In the genomic region with DNA sequence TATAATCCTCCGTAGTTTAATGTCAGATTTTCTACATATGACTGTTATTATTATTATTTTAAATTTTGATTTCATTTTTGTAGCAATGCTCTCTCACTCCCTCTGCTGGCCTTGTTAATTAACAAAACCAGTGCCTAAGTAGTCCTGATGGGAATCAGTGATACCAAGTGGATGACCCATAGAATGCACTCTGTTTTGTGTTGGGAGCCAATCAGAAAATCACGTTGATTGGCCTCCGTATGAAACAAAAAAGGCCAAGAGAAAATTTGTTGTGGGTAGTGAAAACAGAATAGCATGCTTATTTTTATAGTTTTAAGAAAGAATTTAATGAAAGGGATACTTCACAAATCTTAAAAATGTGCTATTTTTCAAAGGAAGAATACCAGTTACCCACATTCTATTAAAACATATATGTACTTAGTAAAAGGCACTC, we compare ENCODE assay signal across 9 cellular contexts. TPM values are rescaled to one million over a fixed set of nuclear protein-coding genes. Genes with fewer than 3 reads are reported as not detected.
DNase-seq lines count a peak whose midpoint lies in the region; ATAC-seq, FAIRE-seq and TF ChIP-seq lines count a peak whose summit lies in the region.
"Had no signal": no experiment of that assay in that cellular context is flagged by ENCODE, and none has a peak within 500 bp of the region (broad histone marks: within the 10 kb centered on the region; RNA-seq: fewer than 3 reads in every experiment).

No MANE protein-coding gene starts in this region.

- H4K20me1 ChIP-seq in GM12878 (ENCODE audit: control insufficient read depth, insufficient read depth), result no peaks in the 10 kb centered on the region
- H4K20me1 ChIP-seq: BLaER1 had no signal

- no peak overlapping the region for H3K27ac ChIP-seq in GM12878 (ENCODE audit: control insufficient read depth, insufficient read depth)
- H3K27ac ChIP-seq: BLaER1 had no signal

- peak; percentile 34 for TF ChIP-seq RAD21 in GM12878 (IDR thresholded peaks at IDR 0.05; ENCODE audit: insufficient read depth, low read depth, low read length)

- H3K4me3 ChIP-seq in GM12878, result no peak overlapping the region
- H3K4me3 ChIP-seq: BLaER1 had no signal

- POLR2A ChIA-PET in GM12878 (lab: Charles Lee), result no interaction called here

- H3K4me1 ChIP-seq in GM12878 (ENCODE audit: control insufficient read depth, insufficient read depth, low read length), result peaks cover 4% of the 10 kb centered on the region; the same call in 1 of the 2 replicates

- ATAC-seq in GM12878 (peak; percentile 80), GM21786 (IDR thresholded peaks at IDR 0.05; ENCODE audit: unreplicated experiment) (no peak), HG03280 (IDR thresholded peaks at IDR 0.05; ENCODE audit: unreplicated experiment) (no peak)

- TF ChIP-seq EP300 in GM12878 (IDR thresholded peaks at IDR 0.05; ENCODE audit: borderline replicate concordance in 1 of 2, control insufficient read depth in 1 of 2, low read depth in 2 of 2, low read length in 2 of 2), result no peak

- CTCF ChIA-PET in GM12878 (lab: Yijun Ruan, JAX), result interaction anchor here (1.0 to 5.4 kb wide), 18 partner anchors 8 to 1615 kb away, joined by 3 to 50 read pairs (median 4); no protein-coding TSS in a partner anchor

- H3K9ac ChIP-seq in GM12878 (ENCODE audit: control insufficient read depth, insufficient read depth, low read length), result no peak overlapping the region
- H3K9ac ChIP-seq: BLaER1 had no signal

- no peak for FAIRE-seq in GM12878 (lab: Jason Lieb, UNC)

- no TSS peak for BruUV-seq in GM12878 (replicated peaks; lab: Mats Ljungman, UMichigan)

- H3K79me2 ChIP-seq in GM12878 (ENCODE audit: control insufficient read depth, insufficient read depth, low read length), result no peaks in the 10 kb centered on the region

- H3K4me2 ChIP-seq in GM12878 (ENCODE audit: control insufficient read depth, insufficient read depth), result no peak overlapping the region
- H3K4me2 ChIP-seq: BLaER1 had no signal

- TF ChIP-seq POLR2A in GM12878 (IDR thresholded peaks at IDR 0.05; ENCODE audit: low read depth, low read length), result no peak

- DNase-seq in DMS 273 (lab: John Stamatoyannopoulos, UW; ENCODE audit: unreplicated experiment) (peak; percentile 56), DMS 273 treated with DMSO at 0.1 percent for 48 hours (lab: John Stamatoyannopoulos, UW) (no peak), LHCN-M2 (ENCODE audit: low read depth) (peak; percentile 66), GM12878 (ENCODE audit: low read depth, low spot score) (no peak), kidney glomerular epithelial cell (lab: John Stamatoyannopoulos, UW) (peak; percentile 15)
- DNase-seq in activated T-cell treated with anti-CD3 and anti-CD28 coated beads, Interleukin-2, amount 50 U/mL, for 48 hours, result no peak

- SMC1A ChIA-PET in GM12878 (lab: Charles Lee; ENCODE audit: uncharacterized antibody, unreplicated experiment), result interaction anchor here (0.6 to 1.3 kb wide), 10 partner anchors 8 to 752 kb away, joined by 3 to 4 read pairs (median 3); no protein-coding TSS in a partner anchor

- no peaks in the 10 kb centered on the region for H3K36me3 ChIP-seq in GM12878 (ENCODE audit: control insufficient read depth in 2 of 2, insufficient read depth in 2 of 2, low read length in 1 of 2)
- H3K36me3 ChIP-seq: BLaER1 had no signal

- H3K27me3 ChIP-seq in GM12878 (replicated peaks in 1 of 2; ENCODE audit: control insufficient read depth in 2 of 2, insufficient read depth in 2 of 2, low read length in 1 of 2), result peaks cover 0 to 2% of the 10 kb centered on the region in 2 experiments; a peak in 2 of 4 replicates
- H3K27me3 ChIP-seq: BLaER1 had no signal

- intact Hi-C loops in GM12878 (cut with micrococcal nuclease; ENCODE audit: unreplicated experiment), result loop anchor here (2.0 to 10.0 kb wide), 4 partner anchors 252 to 1380 kb away; no protein-coding TSS in a partner anchor

- no peak overlapping the region for H2AFZ ChIP-seq in GM12878 (ENCODE audit: control insufficient read depth, low read depth, low read length)

- no peaks in the 10 kb centered on the region for H3K9me3 ChIP-seq in GM12878 (replicated peaks; ENCODE audit: control insufficient read depth, insufficient read depth, low read length)
- H3K9me3 ChIP-seq: BLaER1 had no signal

- RAD21 ChIA-PET in GM12878 (lab: Charles Lee; ENCODE audit: unreplicated experiment), result interaction anchor here (0.5 to 1.3 kb wide), 3 partner anchors 251 to 1256 kb away, joined by 3 to 5 read pairs (median 3); no protein-coding TSS in a partner anchor

- TF ChIP-seq CTCF in GM12878 (IDR thresholded peaks at IDR 0.05 in 2 of 3, conservative IDR thresholded peaks at IDR 0.05 in 1 of 3; ENCODE audit: control insufficient read depth in 2 of 3, extremely low read depth in 1 of 3, insufficient read depth in 1 of 3, low read depth in 3 of 3, low read length in 3 of 3), result peak; percentile 53 to 60 (median 55); a peak in 5 of 6 replicates

- in situ Hi-C loops in GM12878 (cut with MboI), result no loop called here

- 3% methylated on average over 3 of the region's 3 CpGs for WGBS in GM12878 (ENCODE audit: insufficient coverage, insufficient replicate concordance, low lambda C conversion rate, missing lambda C conversion rate)

TF ChIP-seq in GM12878, 131 proteins besides CTCF, POLR2A, EP300 and RAD21:
- TF ChIP-seq ZNF207 (IDR thresholded peaks at IDR 0.05; ENCODE audit: borderline replicate concordance), result no peak
- peak; percentile 47; the same call in 1 of the 2 replicates for TF ChIP-seq SMC3 (IDR thresholded peaks at IDR 0.05; ENCODE audit: borderline replicate concordance, low read length)
- TF ChIP-seq FOXM1 (IDR thresholded peaks at IDR 0.05; ENCODE audit: low read depth, low read length), result 0 out of 2 replicates have a peak, but pooled peaks have one; percentile 0

RNA-seq across cellular contexts. Expression of a gene that starts 34.4 kb away (rescaled TPM):
- total RNA-seq in LHCN-M2 (2014; rRNA removed) (13.4 and 13.8 TPM in 2 replicates), GM12878 (2014; rRNA removed) (35.2 and 38.6 TPM in 2 replicates), GM12878 (2014; rRNA removed; fragmentation: Illumina TruSeq; extraction: Trizol) (32.3 and 34.0 TPM in 2 replicates), GM12878 (2021) (33.4 and 34.8 TPM in 2 replicates)
- polyA plus RNA-seq in LHCN-M2 (2012), result 6.5 TPM
- 136 and 143 TPM in 2 replicates for total RNA-seq in GM12878 (2013; cell fraction: nucleolus; rRNA removed)
- polyA plus RNA-seq in GM12878 (2011; ENCODE audit: low read depth), result 6.0 TPM
- polyA plus RNA-seq in GM12878 (2011; rRNA removed) (13.1 and 21.2 TPM in 2 replicates), GM12878 (2014; fragmentation: Illumina TruSeq; extraction: Trizol) (48.9 and 54.0 TPM in 2 replicates), GM12878 (2014; fragmentation: Nextera tagmentation; extraction: Ambion mirVana) (1 to 10 TPM; 9.2 to 9.4 TPM), GM12878 (2014; rRNA removed) (17.4 and 22.3 TPM in 2 replicates), GM12878 (2016; fragmentation: Nextera tagmentation; extraction: Ambion mirVana) (10 to 100 TPM; 16.9 to 19.7 TPM)
- polyA plus RNA-seq in GM12878 (2011; cell fraction: cytosol; rRNA removed), result 19.9 and 22.9 TPM in 2 replicates
- 49.1 and 52.6 TPM in 2 replicates for polyA plus RNA-seq in GM12878 (2011; cell fraction: nucleus; rRNA removed)
- polyA plus RNA-seq in GM12878 (2012), result 10.5 and 12.8 TPM in 2 replicates
- polyA minus RNA-seq in GM12878 (2011; rRNA and poly(A)+ RNA removed), result 47.6 and 57.6 TPM in 2 replicates
- 8.1 and 9.4 TPM in 2 replicates for polyA minus RNA-seq in GM12878 (2011; cell fraction: cytosol; rRNA and poly(A)+ RNA removed)
- polyA minus RNA-seq in GM12878 (2011; cell fraction: nucleus; rRNA and poly(A)+ RNA removed), result 88.5 and 167 TPM in 2 replicates

Comparison
In these comparisons a context has a peak if more than half of its experiments do, and no peak if none do; other contexts are left out.
1. DNase-seq: peak in DMS 273 (single experiment), LHCN-M2 (single experiment) and kidney glomerular epithelial cell (single experiment); none in DMS 273 treated with DMSO at 0.1 percent for 48 hours (single experiment), GM12878 (single experiment) and activated T-cell treated with anti-CD3 and anti-CD28 coated beads, Interleukin-2, amount 50 U/mL, for 48 hours (0 of 2).